Comparison of ENCODE assay signal across 18 cellular contexts in the genomic region with DNA sequence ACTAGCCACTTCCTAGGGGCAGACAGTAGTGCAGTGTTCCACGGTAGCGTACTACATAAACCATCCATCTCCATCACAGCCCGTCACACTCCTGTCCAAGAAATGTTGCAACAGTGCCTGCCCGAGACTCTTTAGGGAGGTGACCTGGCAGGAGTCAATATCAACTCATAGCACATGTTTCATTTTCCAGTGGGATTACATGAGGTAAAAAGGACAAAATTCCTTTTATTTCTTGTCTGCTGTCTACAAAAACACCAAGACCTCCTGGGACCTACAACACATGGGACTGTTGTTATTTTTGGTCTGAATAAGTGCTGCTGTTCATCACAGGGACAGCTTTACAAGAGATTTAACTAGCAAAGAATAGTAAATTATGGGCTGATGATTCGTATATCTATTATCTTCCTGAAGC.
DNase-seq lines count a peak whose midpoint lies in the region; ATAC-seq and TF ChIP-seq lines count a peak whose summit lies in the region.
"Had no signal": no experiment of that assay in that cellular context is flagged by ENCODE, and none has a peak within 500 bp of the region (broad histone marks: within the 10 kb centered on the region; RNA-seq: fewer than 3 reads in every experiment).

No MANE protein-coding gene starts in this region.

- CTCF ChIA-PET in BJ (lab: Yijun Ruan, JAX): interaction anchor here (0.5 to 0.6 kb wide), 2 partner anchors 833 to 1379 kb away, joined by 3 read pairs; no protein-coding TSS in a partner anchor
- CTCF ChIA-PET in PC-3 (lab: Charles Lee): interaction anchor here (0.7 kb wide), 1 partner anchor 465 kb away, joined by 3 read pairs; no protein-coding TSS in a partner anchor

- no peak for TF ChIP-seq EP300 in sigmoid colon (IDR thresholded peaks at IDR 0.05)
- TF ChIP-seq EP300 in transverse colon (IDR thresholded peaks at IDR 0.05; ENCODE audit: low read depth): no peak

- H3K27me3 ChIP-seq in BJ (ENCODE audit: control insufficient read depth, insufficient read depth, low read length) (no peaks in the 10 kb centered on the region), PC-3 (ENCODE audit: low read length) (no peaks in the 10 kb centered on the region), sigmoid colon (no peaks in the 10 kb centered on the region), transverse colon (no peaks in the 10 kb centered on the region)

- H3K4me1 ChIP-seq in PC-3 (ENCODE audit: insufficient read depth, low read length): peaks cover 39% of the 10 kb centered on the region
- H3K4me1 ChIP-seq in sigmoid colon: peaks cover 3 to 41% (median 32%) of the 10 kb centered on the region in 4 donors
- peaks cover 0 to 10% (median 2%) of the 10 kb centered on the region in 4 donors for H3K4me1 ChIP-seq in transverse colon

- no peak for ATAC-seq in PC-3
- ATAC-seq in left cardiac atrium: peak; percentile 84 to 97
- ATAC-seq in HG03280 (IDR thresholded peaks at IDR 0.05; ENCODE audit: unreplicated experiment): no peak
- ATAC-seq in GM18517 (IDR thresholded peaks at IDR 0.05; ENCODE audit: unreplicated experiment): no peak
- ATAC-seq: esophagus mucosa, K562, natural killer cell had no signal

- intact Hi-C loops in PC-3 (cut with micrococcal nuclease) (loop anchor here (1.0 to 5.0 kb wide), 2 partner anchors 39 to 149 kb away; no protein-coding TSS in a partner anchor), left cardiac atrium (cut with DNase I) (no loop called here), sigmoid colon (cut with DNase I) (no loop called here), transverse colon (cut with DNase I; ENCODE audit: low total_unique reads) (loop anchor here (2.0 kb wide), 1 partner anchor 32 kb away; no protein-coding TSS in a partner anchor)

- H3K9me2 ChIP-seq in PC-3 (replicated peaks; ENCODE audit: low read length): no peaks in the 10 kb centered on the region

- H3K4me3 ChIP-seq in BJ (ENCODE audit: low read depth, low read length) (no peak overlapping the region), PC-3 (ENCODE audit: low read length) (no peak overlapping the region), sigmoid colon (peak overlapping the region in 3 of 4 donors; percentile 3 to 24 (median 18)), transverse colon (no peak overlapping the region)
- H3K4me3 ChIP-seq: K562 had no signal

- BruUV-seq in PC-3 (replicated peaks; lab: Mats Ljungman, UMichigan): no TSS peak

- WGBS in sigmoid colon, 2 donors: 77 to 89% methylated on average over 5 of the region's 5 CpGs
- WGBS in transverse colon (ENCODE audit: low coverage in 1 of 2), 2 donors: 61 to 73% methylated on average over 5 of the region's 5 CpGs

- H3K9me3 ChIP-seq in PC-3 (ENCODE audit: low read length) (no peaks in the 10 kb centered on the region), sigmoid colon (peaks cover 0 to 2% (median 0%) of the 10 kb centered on the region in 4 donors), transverse colon (no peaks in the 10 kb centered on the region)

- peak overlapping the region; percentile 79 for H3K4me2 ChIP-seq in PC-3 (ENCODE audit: low read length)

- H3K36me3 ChIP-seq in BJ (ENCODE audit: control insufficient read depth, insufficient read depth, low read length) (no peaks in the 10 kb centered on the region), PC-3 (ENCODE audit: low read depth, low read length) (no peaks in the 10 kb centered on the region), sigmoid colon (no peaks in the 10 kb centered on the region), transverse colon (no peaks in the 10 kb centered on the region)

- H3F3A ChIP-seq in PC-3 (ENCODE audit: low read length, unreplicated experiment): no peaks in the 10 kb centered on the region

- no peak overlapping the region for H2AFZ ChIP-seq in PC-3 (ENCODE audit: low read length)

- peak overlapping the region; percentile 99 for H3K27ac ChIP-seq in PC-3 (ENCODE audit: low read length)
- peak overlapping the region; percentile 39 to 76 (median 58) for H3K27ac ChIP-seq in sigmoid colon
- H3K27ac ChIP-seq in transverse colon: no peak overlapping the region

- POLR2A ChIA-PET in BJ (lab: Charles Lee): interaction anchor here (0.5 kb wide), 1 partner anchor 406 kb away, joined by 5 read pairs; no protein-coding TSS in a partner anchor
- POLR2A ChIA-PET in PC-3 (lab: Charles Lee; ENCODE audit: unreplicated experiment): no interaction called here

- in situ Hi-C loops in transverse colon (cut with MboI; ENCODE audit: low pct_ligation_motif_present in 1 of 4, low pct_unique_long_range_greater_than_20kb in 1 of 4, low sequenced_read_pairs in 3 of 4): no loop called here

- H3K79me2 ChIP-seq in PC-3 (ENCODE audit: low read length): no peaks in the 10 kb centered on the region

- TF ChIP-seq CTCF in BJ (IDR thresholded peaks at IDR 0.05; ENCODE audit: insufficient read depth, low read depth, low read length) (no peak), PC-3 (conservative IDR thresholded peaks at IDR 0.05; ENCODE audit: low read depth, low read length) (no peak), sigmoid colon (IDR thresholded peaks at IDR 0.05) (no peak), transverse colon (IDR thresholded peaks at IDR 0.05) (no peak)

- H3K9ac ChIP-seq in PC-3 (ENCODE audit: low read length): peak overlapping the region; percentile 86; the same call in 1 of the 2 replicates

- H4K20me1 ChIP-seq in PC-3 (ENCODE audit: low read length): no peaks in the 10 kb centered on the region

- TF ChIP-seq POLR2A in sigmoid colon (IDR thresholded peaks at IDR 0.05) (no peak), transverse colon (IDR thresholded peaks at IDR 0.05) (no peak)

- DNase-seq in BJ (ENCODE audit: low read depth) (peak; percentile 72), PC-3 (peak; percentile 4), left cardiac atrium (peak; percentile 25), sigmoid colon (peak; percentile 77), GM19238 (ENCODE audit: insufficient read length, low spot score) (no peak), transverse colon (no peak)
- DNase-seq: ACHN; activated CD4-positive, alpha-beta T cell treated with anti-CD3 and anti-CD28 coated beads for 4 hours; activated CD8-positive, alpha-beta memory T cell treated with anti-CD3 and anti-CD28 coated beads, Interleukin-2, amount 50 U/mL, for 4 hours; activated naive CD4-positive, alpha-beta T cell; natural killer cell; NCI-H1417; NK-92 treated with Interleukin-12 subunit alpha and Interleukin-12 subunit beta, amount 100 ng/mL, for 24 hours; stimulated activated CD4-positive, alpha-beta T cell treated with anti-CD3 and anti-CD28 coated beads, Interleukin-4, amount 100 ng/mL, for 4 hours had no signal

Comparison
In these comparisons a context has a peak if more than half of its experiments do, and no peak if none do; other contexts are left out.
1. DNase-seq: peak in BJ (single experiment), PC-3 (single experiment), left cardiac atrium (single experiment) and sigmoid colon (single experiment); none in GM19238 (single experiment) and transverse colon (single experiment).
2. H3K4me3 ChIP-seq: peak in sigmoid colon (3 of 4); none in BJ (single experiment), PC-3 (single experiment) and transverse colon (0 of 4).
3. ATAC-seq: peak in left cardiac atrium (2 of 2); none in PC-3 (single experiment), HG03280 (single experiment) and GM18517 (single experiment).
4. H3K27ac ChIP-seq: peak in PC-3 (single experiment) and sigmoid colon (4 of 4); none in transverse colon (0 of 4).
5. intact Hi-C loops: an anchor here in PC-3 (1.0 to 5.0 kb wide) and transverse colon (2.0 kb wide); none called in left cardiac atrium and sigmoid colon.